Comparison of ENCODE assay signal across 1 cellular context in the genomic region with DNA sequence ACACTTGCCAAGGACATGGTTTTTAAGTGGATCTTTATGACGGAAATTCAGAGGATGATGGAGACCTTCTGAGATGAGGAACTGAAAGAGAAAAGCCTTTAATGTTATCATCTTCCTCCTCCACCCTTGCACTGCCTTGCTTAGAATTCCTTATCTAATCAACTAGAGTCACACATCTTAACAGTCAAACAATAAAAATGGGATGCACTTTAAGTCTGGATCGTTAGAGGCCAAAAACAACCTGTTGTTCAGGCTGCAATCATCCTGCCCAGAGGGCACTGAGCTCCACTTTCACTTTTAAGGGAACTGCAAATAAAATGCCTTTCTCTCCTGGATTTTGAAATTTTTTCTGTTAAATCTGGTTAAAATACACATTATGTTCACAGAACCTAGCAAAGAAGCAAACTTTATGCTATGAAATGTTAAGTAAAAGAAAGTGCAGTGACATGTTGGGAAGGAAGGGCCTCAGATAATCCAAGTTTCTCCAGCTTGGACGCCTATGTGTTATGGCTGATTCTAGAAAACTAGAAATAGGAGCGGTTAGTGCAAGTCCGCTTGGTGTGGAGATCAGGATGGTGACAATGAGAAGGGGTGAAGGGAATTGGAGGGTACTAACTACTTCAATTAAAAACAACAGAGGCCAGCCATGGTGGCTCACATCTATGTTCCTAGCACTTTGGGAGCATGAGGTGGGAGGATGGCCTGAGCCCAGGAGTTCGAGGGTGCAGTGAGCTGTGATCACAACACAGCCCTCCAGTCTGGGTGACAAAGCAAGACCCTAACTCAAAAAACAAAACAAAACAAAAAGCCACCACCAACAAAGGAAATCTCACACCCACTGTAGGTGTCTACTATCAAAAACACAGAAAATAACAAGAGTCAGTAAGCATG.
TF ChIP-seq lines count a peak whose summit lies in the region.

No MANE protein-coding gene starts in this region.

TF ChIP-seq in K562, 482 proteins besides CTCF, POLR2A, EP300 and RAD21 (continued from another document and continues in another):
- TF ChIP-seq, protein P1, sequence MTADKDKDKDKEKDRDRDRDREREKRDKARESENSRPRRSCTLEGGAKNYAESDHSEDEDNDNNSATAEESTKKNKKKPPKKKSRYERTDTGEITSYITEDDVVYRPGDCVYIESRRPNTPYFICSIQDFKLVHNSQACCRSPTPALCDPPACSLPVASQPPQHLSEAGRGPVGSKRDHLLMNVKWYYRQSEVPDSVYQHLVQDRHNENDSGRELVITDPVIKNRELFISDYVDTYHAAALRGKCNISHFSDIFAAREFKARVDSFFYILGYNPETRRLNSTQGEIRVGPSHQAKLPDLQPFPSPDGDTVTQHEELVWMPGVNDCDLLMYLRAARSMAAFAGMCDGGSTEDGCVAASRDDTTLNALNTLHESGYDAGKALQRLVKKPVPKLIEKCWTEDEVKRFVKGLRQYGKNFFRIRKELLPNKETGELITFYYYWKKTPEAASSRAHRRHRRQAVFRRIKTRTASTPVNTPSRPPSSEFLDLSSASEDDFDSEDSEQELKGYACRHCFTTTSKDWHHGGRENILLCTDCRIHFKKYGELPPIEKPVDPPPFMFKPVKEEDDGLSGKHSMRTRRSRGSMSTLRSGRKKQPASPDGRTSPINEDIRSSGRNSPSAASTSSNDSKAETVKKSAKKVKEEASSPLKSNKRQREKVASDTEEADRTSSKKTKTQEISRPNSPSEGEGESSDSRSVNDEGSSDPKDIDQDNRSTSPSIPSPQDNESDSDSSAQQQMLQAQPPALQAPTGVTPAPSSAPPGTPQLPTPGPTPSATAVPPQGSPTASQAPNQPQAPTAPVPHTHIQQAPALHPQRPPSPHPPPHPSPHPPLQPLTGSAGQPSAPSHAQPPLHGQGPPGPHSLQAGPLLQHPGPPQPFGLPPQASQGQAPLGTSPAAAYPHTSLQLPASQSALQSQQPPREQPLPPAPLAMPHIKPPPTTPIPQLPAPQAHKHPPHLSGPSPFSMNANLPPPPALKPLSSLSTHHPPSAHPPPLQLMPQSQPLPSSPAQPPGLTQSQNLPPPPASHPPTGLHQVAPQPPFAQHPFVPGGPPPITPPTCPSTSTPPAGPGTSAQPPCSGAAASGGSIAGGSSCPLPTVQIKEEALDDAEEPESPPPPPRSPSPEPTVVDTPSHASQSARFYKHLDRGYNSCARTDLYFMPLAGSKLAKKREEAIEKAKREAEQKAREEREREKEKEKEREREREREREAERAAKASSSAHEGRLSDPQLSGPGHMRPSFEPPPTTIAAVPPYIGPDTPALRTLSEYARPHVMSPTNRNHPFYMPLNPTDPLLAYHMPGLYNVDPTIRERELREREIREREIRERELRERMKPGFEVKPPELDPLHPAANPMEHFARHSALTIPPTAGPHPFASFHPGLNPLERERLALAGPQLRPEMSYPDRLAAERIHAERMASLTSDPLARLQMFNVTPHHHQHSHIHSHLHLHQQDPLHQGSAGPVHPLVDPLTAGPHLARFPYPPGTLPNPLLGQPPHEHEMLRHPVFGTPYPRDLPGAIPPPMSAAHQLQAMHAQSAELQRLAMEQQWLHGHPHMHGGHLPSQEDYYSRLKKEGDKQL (CRISPR knock-in tag; IDR thresholded peaks at IDR 0.05; ENCODE audit: borderline replicate concordance): no peak
- TF ChIP-seq PML (IDR thresholded peaks at IDR 0.05; ENCODE audit: low read length): peak; percentile 70; the same call in 1 of the 2 replicates
- peak; percentile 67 for TF ChIP-seq MEIS2 (IDR thresholded peaks at IDR 0.05; ENCODE audit: partially characterized antibody)
- TF ChIP-seq U2AF2 (optimal IDR thresholded peaks at IDR 0.05; ENCODE audit: low read depth, low read length): no peak
- TF ChIP-seq, protein P2, sequence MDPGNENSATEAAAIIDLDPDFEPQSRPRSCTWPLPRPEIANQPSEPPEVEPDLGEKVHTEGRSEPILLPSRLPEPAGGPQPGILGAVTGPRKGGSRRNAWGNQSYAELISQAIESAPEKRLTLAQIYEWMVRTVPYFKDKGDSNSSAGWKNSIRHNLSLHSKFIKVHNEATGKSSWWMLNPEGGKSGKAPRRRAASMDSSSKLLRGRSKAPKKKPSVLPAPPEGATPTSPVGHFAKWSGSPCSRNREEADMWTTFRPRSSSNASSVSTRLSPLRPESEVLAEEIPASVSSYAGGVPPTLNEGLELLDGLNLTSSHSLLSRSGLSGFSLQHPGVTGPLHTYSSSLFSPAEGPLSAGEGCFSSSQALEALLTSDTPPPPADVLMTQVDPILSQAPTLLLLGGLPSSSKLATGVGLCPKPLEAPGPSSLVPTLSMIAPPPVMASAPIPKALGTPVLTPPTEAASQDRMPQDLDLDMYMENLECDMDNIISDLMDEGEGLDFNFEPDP (CRISPR knock-in tag; IDR thresholded peaks at IDR 0.05): no peak
- TF ChIP-seq MCM3 (IDR thresholded peaks at IDR 0.05): no peak
- TF ChIP-seq ZNF124 (CRISPR knock-in tag; IDR thresholded peaks at IDR 0.05): no peak
- no peak for TF ChIP-seq ZC3H4 (CRISPR knock-in tag; IDR thresholded peaks at IDR 0.05; ENCODE audit: borderline replicate concordance)
- TF ChIP-seq SMAD3 (CRISPR knock-in tag; conservative IDR thresholded peaks at IDR 0.05): 0 out of 2 replicates have a peak, but pooled peaks have one; percentile 6
- TF ChIP-seq, protein P3, sequence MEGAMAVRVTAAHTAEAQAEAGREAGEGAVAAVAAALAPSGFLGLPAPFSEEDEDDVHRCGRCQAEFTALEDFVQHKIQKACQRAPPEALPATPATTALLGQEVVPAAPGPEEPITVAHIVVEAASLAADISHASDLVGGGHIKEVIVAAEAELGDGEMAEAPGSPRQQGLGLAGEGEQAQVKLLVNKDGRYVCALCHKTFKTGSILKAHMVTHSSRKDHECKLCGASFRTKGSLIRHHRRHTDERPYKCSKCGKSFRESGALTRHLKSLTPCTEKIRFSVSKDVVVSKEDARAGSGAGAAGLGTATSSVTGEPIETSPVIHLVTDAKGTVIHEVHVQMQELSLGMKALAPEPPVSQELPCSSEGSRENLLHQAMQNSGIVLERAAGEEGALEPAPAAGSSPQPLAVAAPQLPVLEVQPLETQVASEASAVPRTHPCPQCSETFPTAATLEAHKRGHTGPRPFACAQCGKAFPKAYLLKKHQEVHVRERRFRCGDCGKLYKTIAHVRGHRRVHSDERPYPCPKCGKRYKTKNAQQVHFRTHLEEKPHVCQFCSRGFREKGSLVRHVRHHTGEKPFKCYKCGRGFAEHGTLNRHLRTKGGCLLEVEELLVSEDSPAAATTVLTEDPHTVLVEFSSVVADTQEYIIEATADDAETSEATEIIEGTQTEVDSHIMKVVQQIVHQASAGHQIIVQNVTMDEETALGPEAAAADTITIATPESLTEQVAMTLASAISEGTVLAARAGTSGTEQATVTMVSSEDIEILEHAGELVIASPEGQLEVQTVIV (CRISPR knock-in tag; IDR thresholded peaks at IDR 0.05; ENCODE audit: borderline replicate concordance): no peak
- no peak for TF ChIP-seq ZNF324 (CRISPR knock-in tag; IDR thresholded peaks at IDR 0.05)
- no peak for TF ChIP-seq KAT2B (IDR thresholded peaks at IDR 0.05; ENCODE audit: low read depth, low read length)
- peak; percentile 89 to 90 for TF ChIP-seq KDM1A (IDR thresholded peaks at IDR 0.05)
- TF ChIP-seq TBL1XR1 (IDR thresholded peaks at IDR 0.05; ENCODE audit: low read length in 2 of 2): 0 out of 4 replicates have a peak, but pooled peaks of 1 of the 2 experiments have one; percentile 2
- TF ChIP-seq TEAD4 (IDR thresholded peaks at IDR 0.05; ENCODE audit: low read length): peak; percentile 93
- no peak for TF ChIP-seq TEAD4 (CRISPR knock-in tag; IDR thresholded peaks at IDR 0.05; ENCODE audit: borderline replicate concordance)
- no peak for TF ChIP-seq ZZZ3 (IDR thresholded peaks at IDR 0.05)
- TF ChIP-seq STAT5A (IDR thresholded peaks at IDR 0.05; ENCODE audit: borderline replicate concordance, low read length): peak; percentile 72
- TF ChIP-seq, protein P4, sequence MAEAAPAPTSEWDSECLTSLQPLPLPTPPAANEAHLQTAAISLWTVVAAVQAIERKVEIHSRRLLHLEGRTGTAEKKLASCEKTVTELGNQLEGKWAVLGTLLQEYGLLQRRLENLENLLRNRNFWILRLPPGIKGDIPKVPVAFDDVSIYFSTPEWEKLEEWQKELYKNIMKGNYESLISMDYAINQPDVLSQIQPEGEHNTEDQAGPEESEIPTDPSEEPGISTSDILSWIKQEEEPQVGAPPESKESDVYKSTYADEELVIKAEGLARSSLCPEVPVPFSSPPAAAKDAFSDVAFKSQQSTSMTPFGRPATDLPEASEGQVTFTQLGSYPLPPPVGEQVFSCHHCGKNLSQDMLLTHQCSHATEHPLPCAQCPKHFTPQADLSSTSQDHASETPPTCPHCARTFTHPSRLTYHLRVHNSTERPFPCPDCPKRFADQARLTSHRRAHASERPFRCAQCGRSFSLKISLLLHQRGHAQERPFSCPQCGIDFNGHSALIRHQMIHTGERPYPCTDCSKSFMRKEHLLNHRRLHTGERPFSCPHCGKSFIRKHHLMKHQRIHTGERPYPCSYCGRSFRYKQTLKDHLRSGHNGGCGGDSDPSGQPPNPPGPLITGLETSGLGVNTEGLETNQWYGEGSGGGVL (CRISPR knock-in tag; IDR thresholded peaks at IDR 0.05): no peak
- TF ChIP-seq, protein P5, sequence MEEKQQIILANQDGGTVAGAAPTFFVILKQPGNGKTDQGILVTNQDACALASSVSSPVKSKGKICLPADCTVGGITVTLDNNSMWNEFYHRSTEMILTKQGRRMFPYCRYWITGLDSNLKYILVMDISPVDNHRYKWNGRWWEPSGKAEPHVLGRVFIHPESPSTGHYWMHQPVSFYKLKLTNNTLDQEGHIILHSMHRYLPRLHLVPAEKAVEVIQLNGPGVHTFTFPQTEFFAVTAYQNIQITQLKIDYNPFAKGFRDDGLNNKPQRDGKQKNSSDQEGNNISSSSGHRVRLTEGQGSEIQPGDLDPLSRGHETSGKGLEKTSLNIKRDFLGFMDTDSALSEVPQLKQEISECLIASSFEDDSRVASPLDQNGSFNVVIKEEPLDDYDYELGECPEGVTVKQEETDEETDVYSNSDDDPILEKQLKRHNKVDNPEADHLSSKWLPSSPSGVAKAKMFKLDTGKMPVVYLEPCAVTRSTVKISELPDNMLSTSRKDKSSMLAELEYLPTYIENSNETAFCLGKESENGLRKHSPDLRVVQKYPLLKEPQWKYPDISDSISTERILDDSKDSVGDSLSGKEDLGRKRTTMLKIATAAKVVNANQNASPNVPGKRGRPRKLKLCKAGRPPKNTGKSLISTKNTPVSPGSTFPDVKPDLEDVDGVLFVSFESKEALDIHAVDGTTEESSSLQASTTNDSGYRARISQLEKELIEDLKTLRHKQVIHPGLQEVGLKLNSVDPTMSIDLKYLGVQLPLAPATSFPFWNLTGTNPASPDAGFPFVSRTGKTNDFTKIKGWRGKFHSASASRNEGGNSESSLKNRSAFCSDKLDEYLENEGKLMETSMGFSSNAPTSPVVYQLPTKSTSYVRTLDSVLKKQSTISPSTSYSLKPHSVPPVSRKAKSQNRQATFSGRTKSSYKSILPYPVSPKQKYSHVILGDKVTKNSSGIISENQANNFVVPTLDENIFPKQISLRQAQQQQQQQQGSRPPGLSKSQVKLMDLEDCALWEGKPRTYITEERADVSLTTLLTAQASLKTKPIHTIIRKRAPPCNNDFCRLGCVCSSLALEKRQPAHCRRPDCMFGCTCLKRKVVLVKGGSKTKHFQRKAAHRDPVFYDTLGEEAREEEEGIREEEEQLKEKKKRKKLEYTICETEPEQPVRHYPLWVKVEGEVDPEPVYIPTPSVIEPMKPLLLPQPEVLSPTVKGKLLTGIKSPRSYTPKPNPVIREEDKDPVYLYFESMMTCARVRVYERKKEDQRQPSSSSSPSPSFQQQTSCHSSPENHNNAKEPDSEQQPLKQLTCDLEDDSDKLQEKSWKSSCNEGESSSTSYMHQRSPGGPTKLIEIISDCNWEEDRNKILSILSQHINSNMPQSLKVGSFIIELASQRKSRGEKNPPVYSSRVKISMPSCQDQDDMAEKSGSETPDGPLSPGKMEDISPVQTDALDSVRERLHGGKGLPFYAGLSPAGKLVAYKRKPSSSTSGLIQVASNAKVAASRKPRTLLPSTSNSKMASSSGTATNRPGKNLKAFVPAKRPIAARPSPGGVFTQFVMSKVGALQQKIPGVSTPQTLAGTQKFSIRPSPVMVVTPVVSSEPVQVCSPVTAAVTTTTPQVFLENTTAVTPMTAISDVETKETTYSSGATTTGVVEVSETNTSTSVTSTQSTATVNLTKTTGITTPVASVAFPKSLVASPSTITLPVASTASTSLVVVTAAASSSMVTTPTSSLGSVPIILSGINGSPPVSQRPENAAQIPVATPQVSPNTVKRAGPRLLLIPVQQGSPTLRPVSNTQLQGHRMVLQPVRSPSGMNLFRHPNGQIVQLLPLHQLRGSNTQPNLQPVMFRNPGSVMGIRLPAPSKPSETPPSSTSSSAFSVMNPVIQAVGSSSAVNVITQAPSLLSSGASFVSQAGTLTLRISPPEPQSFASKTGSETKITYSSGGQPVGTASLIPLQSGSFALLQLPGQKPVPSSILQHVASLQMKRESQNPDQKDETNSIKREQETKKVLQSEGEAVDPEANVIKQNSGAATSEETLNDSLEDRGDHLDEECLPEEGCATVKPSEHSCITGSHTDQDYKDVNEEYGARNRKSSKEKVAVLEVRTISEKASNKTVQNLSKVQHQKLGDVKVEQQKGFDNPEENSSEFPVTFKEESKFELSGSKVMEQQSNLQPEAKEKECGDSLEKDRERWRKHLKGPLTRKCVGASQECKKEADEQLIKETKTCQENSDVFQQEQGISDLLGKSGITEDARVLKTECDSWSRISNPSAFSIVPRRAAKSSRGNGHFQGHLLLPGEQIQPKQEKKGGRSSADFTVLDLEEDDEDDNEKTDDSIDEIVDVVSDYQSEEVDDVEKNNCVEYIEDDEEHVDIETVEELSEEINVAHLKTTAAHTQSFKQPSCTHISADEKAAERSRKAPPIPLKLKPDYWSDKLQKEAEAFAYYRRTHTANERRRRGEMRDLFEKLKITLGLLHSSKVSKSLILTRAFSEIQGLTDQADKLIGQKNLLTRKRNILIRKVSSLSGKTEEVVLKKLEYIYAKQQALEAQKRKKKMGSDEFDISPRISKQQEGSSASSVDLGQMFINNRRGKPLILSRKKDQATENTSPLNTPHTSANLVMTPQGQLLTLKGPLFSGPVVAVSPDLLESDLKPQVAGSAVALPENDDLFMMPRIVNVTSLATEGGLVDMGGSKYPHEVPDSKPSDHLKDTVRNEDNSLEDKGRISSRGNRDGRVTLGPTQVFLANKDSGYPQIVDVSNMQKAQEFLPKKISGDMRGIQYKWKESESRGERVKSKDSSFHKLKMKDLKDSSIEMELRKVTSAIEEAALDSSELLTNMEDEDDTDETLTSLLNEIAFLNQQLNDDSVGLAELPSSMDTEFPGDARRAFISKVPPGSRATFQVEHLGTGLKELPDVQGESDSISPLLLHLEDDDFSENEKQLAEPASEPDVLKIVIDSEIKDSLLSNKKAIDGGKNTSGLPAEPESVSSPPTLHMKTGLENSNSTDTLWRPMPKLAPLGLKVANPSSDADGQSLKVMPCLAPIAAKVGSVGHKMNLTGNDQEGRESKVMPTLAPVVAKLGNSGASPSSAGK (IDR thresholded peaks at IDR 0.05): peak; percentile 58
- TF ChIP-seq PPARD (CRISPR knock-in tag; IDR thresholded peaks at IDR 0.05): no peak
- TF ChIP-seq BRD4 (IDR thresholded peaks at IDR 0.05): no peak
- TF ChIP-seq ZNF780A (CRISPR knock-in tag; IDR thresholded peaks at IDR 0.05): no peak
- TF ChIP-seq, protein P6, sequence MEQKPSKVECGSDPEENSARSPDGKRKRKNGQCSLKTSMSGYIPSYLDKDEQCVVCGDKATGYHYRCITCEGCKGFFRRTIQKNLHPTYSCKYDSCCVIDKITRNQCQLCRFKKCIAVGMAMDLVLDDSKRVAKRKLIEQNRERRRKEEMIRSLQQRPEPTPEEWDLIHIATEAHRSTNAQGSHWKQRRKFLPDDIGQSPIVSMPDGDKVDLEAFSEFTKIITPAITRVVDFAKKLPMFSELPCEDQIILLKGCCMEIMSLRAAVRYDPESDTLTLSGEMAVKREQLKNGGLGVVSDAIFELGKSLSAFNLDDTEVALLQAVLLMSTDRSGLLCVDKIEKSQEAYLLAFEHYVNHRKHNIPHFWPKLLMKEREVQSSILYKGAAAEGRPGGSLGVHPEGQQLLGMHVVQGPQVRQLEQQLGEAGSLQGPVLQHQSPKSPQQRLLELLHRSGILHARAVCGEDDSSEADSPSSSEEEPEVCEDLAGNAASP (IDR thresholded peaks at IDR 0.05): no peak
- no peak; the same call in 1 of the 2 replicates for TF ChIP-seq MYBL2 (IDR thresholded peaks at IDR 0.05; ENCODE audit: low read depth)
- TF ChIP-seq MYBL2 (CRISPR knock-in tag; IDR thresholded peaks at IDR 0.05; ENCODE audit: borderline replicate concordance): no peak
- no peak for TF ChIP-seq ZNF121 (CRISPR knock-in tag; conservative IDR thresholded peaks at IDR 0.05)
